In the genomic region with DNA sequence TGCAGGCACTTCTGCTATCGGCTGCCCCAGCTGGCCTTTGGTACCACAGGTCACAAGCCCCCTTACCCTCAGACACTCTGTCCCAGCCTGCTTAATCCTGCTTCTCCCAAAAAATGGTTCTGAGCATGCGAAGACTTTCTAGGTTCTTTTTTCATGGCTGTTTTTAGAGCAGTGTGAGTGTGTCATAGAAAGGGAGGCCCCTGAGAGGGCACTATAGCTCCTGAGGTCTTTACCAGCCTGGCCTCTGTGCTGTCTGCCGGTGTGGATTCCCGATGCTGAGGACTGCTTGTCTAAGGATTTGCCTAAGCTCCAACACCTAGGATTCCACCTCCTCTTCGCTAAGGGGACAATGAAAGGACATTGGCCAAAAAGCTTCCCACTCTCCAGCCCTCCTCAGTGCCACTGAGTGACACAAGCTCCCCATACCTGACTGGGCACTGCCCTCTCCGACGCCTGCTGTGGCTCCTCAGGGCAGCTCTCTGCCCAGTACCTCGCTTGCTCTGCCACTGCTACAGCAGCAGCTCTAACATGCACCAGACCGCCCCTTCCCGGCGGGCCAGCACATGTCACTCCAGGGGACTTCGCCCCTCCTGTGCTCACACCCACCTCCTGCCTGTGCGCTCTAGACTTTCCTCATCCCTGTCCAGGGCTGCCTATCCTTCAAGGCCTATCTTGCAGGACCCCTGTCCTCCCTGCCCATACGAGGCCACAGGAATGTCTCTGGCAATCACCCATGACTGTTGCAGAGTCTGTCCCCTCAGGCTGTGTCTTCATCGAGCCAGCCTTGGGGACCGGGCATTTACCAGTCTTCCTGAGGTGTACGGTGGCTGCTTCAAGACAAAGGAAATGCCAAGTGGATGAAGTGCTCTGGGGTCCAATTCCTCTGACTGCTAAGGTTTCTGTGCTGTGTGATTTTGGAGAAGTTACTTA, we compare ENCODE assay signal across 10 cellular contexts. TPM values are rescaled to one million over a fixed set of nuclear protein-coding genes. Genes with fewer than 3 reads are reported as not detected.
A peak's percentile ranks its signal among the peaks of the same experiment; 100 is the strongest.
DNase-seq lines count a peak whose midpoint lies in the region; ATAC-seq and TF ChIP-seq lines count a peak whose summit lies in the region.
"Had no signal": no experiment of that assay in that cellular context is flagged by ENCODE, and none has a peak within 500 bp of the region (broad histone marks: within the 10 kb centered on the region; RNA-seq: fewer than 3 reads in every experiment).

No MANE protein-coding gene starts in this region.

- in situ Hi-C loops in KBM-7 (cut with MboI; ENCODE audit: low pct_unique_long_range_greater_than_20kb, low sequenced_read_pairs) = no loop called here

- no peak for DNase-seq in activated CD4-positive, alpha-beta T cell treated with anti-CD3 and anti-CD28 coated beads, Interleukin-2, amount 10 ng/mL, durations not matched to agents 7 days and 5 days
- no peak for DNase-seq in activated CD4-positive, alpha-beta T cell treated with anti-CD3 and anti-CD28 coated beads, Interleukin-2, amount 50 U/mL, for 48 hours
- DNase-seq in HT-29 (ENCODE audit: low spot score) (peak; percentile 43), chondrocyte (ENCODE audit: low spot score) (no peak), KBM-7 (no peak), glutamatergic neuron (no peak)
- DNase-seq in stimulated activated naive B cell treated with anti-CD40 and anti-IgM and Interleukin-4, amounts not matched to agents 10 μg/mL and 1 μg/mL and 100 μg/mL, for 72 hours = no peak
- DNase-seq: NCI-H1417 treated with DMSO at 0.1 percent for 48 hours, thyroid gland had no signal

- no peaks in the 10 kb centered on the region for H3K9me3 Mint-ChIP-seq in activated CD4-positive, alpha-beta T cell treated with anti-CD3 and anti-CD28 coated beads, Interleukin-2, amount 10 ng/mL, durations not matched to agents 7 days and 5 days
- no peaks in the 10 kb centered on the region for H3K9me3 Mint-ChIP-seq in chondrocyte (ENCODE audit: low read depth)
- no peaks in the 10 kb centered on the region for H3K9me3 Mint-ChIP-seq in stimulated activated naive B cell treated with anti-CD40 and anti-IgM and Interleukin-4, amounts not matched to agents 10 μg/mL and 1 μg/mL and 100 μg/mL, for 72 hours
- H3K9me3 Mint-ChIP-seq in glutamatergic neuron (ENCODE audit: unreplicated experiment) = peaks cover 2% of the 10 kb centered on the region

- peak; percentile 41 to 45 for ATAC-seq in stimulated activated naive B cell treated with anti-CD40 and anti-IgM and Interleukin-4, amounts not matched to agents 10 μg/mL and 1 μg/mL and 100 μg/mL, for 72 hours (replicated peaks)
- no peak for ATAC-seq in GM18519 (IDR thresholded peaks at IDR 0.05; ENCODE audit: low FRiP score, unreplicated experiment)

- no peak for TF ChIP-seq CTCF in chondrocyte (IDR thresholded peaks at IDR 0.05)
- no peak for TF ChIP-seq CTCF in glutamatergic neuron (IDR thresholded peaks at IDR 0.05; ENCODE audit: partially characterized antibody, unreplicated experiment)

- CTCF ChIA-PET in activated CD4-positive, alpha-beta T cell treated with anti-CD3 and anti-CD28 coated beads, Interleukin-2, amount 10 ng/mL, durations not matched to agents 7 days and 5 days (lab: Charles Lee) = interaction anchor here (0.7 to 2.9 kb wide), 5 partner anchors 9 to 594 kb away, joined by 3 to 12 read pairs (median 4); no protein-coding TSS in a partner anchor

- H3K36me3 Mint-ChIP-seq in activated CD4-positive, alpha-beta T cell treated with anti-CD3 and anti-CD28 coated beads, Interleukin-2, amount 10 ng/mL, durations not matched to agents 7 days and 5 days (ENCODE audit: low read depth) = peaks cover 76% of the 10 kb centered on the region
- H3K36me3 Mint-ChIP-seq in chondrocyte (ENCODE audit: low read depth) = peaks cover 16% of the 10 kb centered on the region
- peaks cover 60 to 68% of the 10 kb centered on the region in 2 donors for H3K36me3 Mint-ChIP-seq in stimulated activated naive B cell treated with anti-CD40 and anti-IgM and Interleukin-4, amounts not matched to agents 10 μg/mL and 1 μg/mL and 100 μg/mL, for 72 hours
- no peaks in the 10 kb centered on the region for H3K36me3 Mint-ChIP-seq in glutamatergic neuron (ENCODE audit: unreplicated experiment)

- H3K27ac Mint-ChIP-seq in activated CD4-positive, alpha-beta T cell treated with anti-CD3 and anti-CD28 coated beads, Interleukin-2, amount 10 ng/mL, durations not matched to agents 7 days and 5 days = peak overlapping the region; percentile 58
- H3K27ac Mint-ChIP-seq in chondrocyte (ENCODE audit: unreplicated experiment) = peak overlapping the region; percentile 89
- peak overlapping the region; percentile 62 for H3K27ac Mint-ChIP-seq in stimulated activated naive B cell treated with anti-CD40 and anti-IgM and Interleukin-4, amounts not matched to agents 10 μg/mL and 1 μg/mL and 100 μg/mL, for 72 hours
- H3K27ac Mint-ChIP-seq in glutamatergic neuron (ENCODE audit: unreplicated experiment) = no peak overlapping the region

- peaks cover 83% of the 10 kb centered on the region for H3K4me1 Mint-ChIP-seq in activated CD4-positive, alpha-beta T cell treated with anti-CD3 and anti-CD28 coated beads, Interleukin-2, amount 10 ng/mL, durations not matched to agents 7 days and 5 days
- H3K4me1 Mint-ChIP-seq in chondrocyte (ENCODE audit: low read depth) (peaks cover 48% of the 10 kb centered on the region), glutamatergic neuron (ENCODE audit: low read depth, unreplicated experiment) (peaks cover 3% of the 10 kb centered on the region)
- peaks cover 39 to 71% of the 10 kb centered on the region in 2 donors for H3K4me1 Mint-ChIP-seq in stimulated activated naive B cell treated with anti-CD40 and anti-IgM and Interleukin-4, amounts not matched to agents 10 μg/mL and 1 μg/mL and 100 μg/mL, for 72 hours

- no peaks in the 10 kb centered on the region for H3K27me3 Mint-ChIP-seq in activated CD4-positive, alpha-beta T cell treated with anti-CD3 and anti-CD28 coated beads, Interleukin-2, amount 10 ng/mL, durations not matched to agents 7 days and 5 days
- H3K27me3 Mint-ChIP-seq in chondrocyte (ENCODE audit: low read depth) = no peaks in the 10 kb centered on the region
- no peaks in the 10 kb centered on the region for H3K27me3 Mint-ChIP-seq in stimulated activated naive B cell treated with anti-CD40 and anti-IgM and Interleukin-4, amounts not matched to agents 10 μg/mL and 1 μg/mL and 100 μg/mL, for 72 hours
- no peaks in the 10 kb centered on the region for H3K27me3 Mint-ChIP-seq in glutamatergic neuron (ENCODE audit: unreplicated experiment)

- no peak overlapping the region for H3K4me3 Mint-ChIP-seq in activated CD4-positive, alpha-beta T cell treated with anti-CD3 and anti-CD28 coated beads, Interleukin-2, amount 10 ng/mL, durations not matched to agents 7 days and 5 days
- H3K4me3 Mint-ChIP-seq in chondrocyte (ENCODE audit: unreplicated experiment) (no peak overlapping the region), glutamatergic neuron (ENCODE audit: unreplicated experiment) (no peak overlapping the region)
- H3K4me3 Mint-ChIP-seq in stimulated activated naive B cell treated with anti-CD40 and anti-IgM and Interleukin-4, amounts not matched to agents 10 μg/mL and 1 μg/mL and 100 μg/mL, for 72 hours = peak overlapping the region; percentile 40 to 58

- POLR2A ChIA-PET in activated CD4-positive, alpha-beta T cell treated with anti-CD3 and anti-CD28 coated beads, Interleukin-2, amount 10 ng/mL, durations not matched to agents 7 days and 5 days (lab: Charles Lee) = no interaction called here

RNA-seq across cellular contexts. Expression of gene MACROH2A1, which starts 21.0 kb away (rescaled TPM):
- total RNA-seq in activated CD4-positive, alpha-beta T cell treated with anti-CD3 and anti-CD28 coated beads, Interleukin-2, amount 10 ng/mL, durations not matched to agents 7 days and 5 days = 100 to 1,000 TPM; 287 to 297 TPM
- 566 and 576 TPM in 2 replicates for total RNA-seq in HT-29 (2014; rRNA removed; shearing (Covaris generic))
- 100 to 142 TPM (median 102 TPM) in 3 replicates for total RNA-seq in chondrocyte
- 215 TPM for total RNA-seq in glutamatergic neuron (ENCODE audit: unreplicated experiment)

Comparison
In these comparisons a context has a peak if more than half of its experiments do, and no peak if none do; other contexts are left out.
1. H3K4me3 Mint-ChIP-seq: peak in stimulated activated naive B cell treated with anti-CD40 and anti-IgM and Interleukin-4, amounts not matched to agents 10 μg/mL and 1 μg/mL and 100 μg/mL, for 72 hours (2 of 2); none in activated CD4-positive, alpha-beta T cell treated with anti-CD3 and anti-CD28 coated beads, Interleukin-2, amount 10 ng/mL, durations not matched to agents 7 days and 5 days (single experiment), chondrocyte (single experiment) and glutamatergic neuron (single experiment).